19 cellular contexts compared by ENCODE assay signal in genomic region chr3:181105636-181106035, GRCh38.
"Had no signal": no experiment of that assay in that cellular context is flagged by ENCODE, and none has a peak within 500 bp of the region (broad histone marks: within the 10 kb centered on the region; RNA-seq: fewer than 3 reads in every experiment).

No MANE protein-coding gene starts in this region.

- H3K27ac Mint-ChIP-seq: activated CD4-positive, alpha-beta memory T cell treated with anti-CD3 and anti-CD28 coated beads, Interleukin-2, amount 10 ng/mL, durations not matched to agents 7 days and 5 days; activated T-helper 17 cell treated with anti-CD3 and anti-CD28 coated beads, Interleukin-2, amount 50 U/mL, for 72 hours; progenitor cell of endocrine pancreas; T-helper 2 cell treated with Interferon-gamma antibody and Interleukin-4, amounts not matched to agents 5 μg/mL and 100 μg/mL, for 36 hours; WTC11 had no signal

- H3K36me3 ChIP-seq: tibial artery had no signal

- DNase-seq: activated CD4-positive, alpha-beta memory T cell treated with anti-CD3 and anti-CD28 coated beads, Interleukin-2, amount 10 ng/mL, durations not matched to agents 7 days and 5 days; activated CD4-positive, alpha-beta T cell treated with anti-CD3 and anti-CD28 coated beads for 4 hours; activated naive CD4-positive, alpha-beta T cell treated with Interleukin-2 at 50 U/mL for 16 hours; activated T-cell treated with anti-CD3 and anti-CD28 coated beads, Interleukin-2, amount 50 U/mL, for 1 hour; body of pancreas; dorsolateral prefrontal cortex; foreskin melanocyte; hypothalamus; stimulated activated CD4-positive, alpha-beta T cell treated with anti-CD3 and anti-CD28 coated beads, Interleukin-12 subunit alpha, Interleukin-12 subunit beta, amount 100 ng/mL, for 4 hours; stimulated activated CD4-positive, alpha-beta T cell treated with anti-CD3 and anti-CD28 coated beads, Interleukin-1b, Interleukin-23, amount 100 ng/mL, for 48 hours; stimulated activated CD8-positive, alpha-beta memory T cell treated with anti-CD3 and anti-CD28 coated beads, Interleukin-4, amount 100 ng/mL, for 48 hours; stimulated activated naive CD4-positive, alpha-beta T cell treated with Interleukin-2 at 50 U/mL for 16 hours; substantia nigra; tibial artery had no signal

- H3K4me3 ChIP-seq: body of pancreas, dorsolateral prefrontal cortex, tibial artery had no signal

- H3K4me1 ChIP-seq: body of pancreas, tibial artery had no signal

- H3K4me1 Mint-ChIP-seq: activated CD4-positive, alpha-beta memory T cell treated with anti-CD3 and anti-CD28 coated beads, Interleukin-2, amount 10 ng/mL, durations not matched to agents 7 days and 5 days; activated T-helper 17 cell treated with anti-CD3 and anti-CD28 coated beads, Interleukin-2, amount 50 U/mL, for 72 hours had no signal

- H3K36me3 Mint-ChIP-seq: WTC11 had no signal

- H3K9me3 Mint-ChIP-seq: WTC11 had no signal

- ATAC-seq: activated T-helper 17 cell treated with anti-CD3 and anti-CD28 coated beads, Interleukin-2, amount 50 U/mL, for 72 hours; body of pancreas; WTC11 had no signal

- H3K27me3 ChIP-seq: body of pancreas, dorsolateral prefrontal cortex, tibial artery had no signal

- H3K4me3 Mint-ChIP-seq: activated CD4-positive, alpha-beta memory T cell treated with anti-CD3 and anti-CD28 coated beads, Interleukin-2, amount 10 ng/mL, durations not matched to agents 7 days and 5 days; activated T-helper 17 cell treated with anti-CD3 and anti-CD28 coated beads, Interleukin-2, amount 50 U/mL, for 72 hours; T-helper 2 cell treated with Interferon-gamma antibody and Interleukin-4, amounts not matched to agents 5 μg/mL and 100 μg/mL, for 36 hours; WTC11 had no signal

- H3K9me3 ChIP-seq: body of pancreas had no signal

- H3K27me3 Mint-ChIP-seq: activated CD4-positive, alpha-beta memory T cell treated with anti-CD3 and anti-CD28 coated beads, Interleukin-2, amount 10 ng/mL, durations not matched to agents 7 days and 5 days; activated T-helper 17 cell treated with anti-CD3 and anti-CD28 coated beads, Interleukin-2, amount 50 U/mL, for 72 hours; progenitor cell of endocrine pancreas had no signal

- H3K27ac ChIP-seq: body of pancreas, dorsolateral prefrontal cortex, epithelial cell of prostate, tibial artery had no signal
